ENCODE assay signal across 1 cellular context in genomic region chr17:66791337-66791736, GRCh38.
TF ChIP-seq lines count a peak whose summit lies in the region.

No MANE protein-coding gene starts in this region.

TF ChIP-seq in IMR-90, 13 proteins besides CTCF, POLR2A, EP300 and RAD21:
- TF ChIP-seq BHLHE40 (IDR thresholded peaks at IDR 0.05; ENCODE audit: low read depth, low read length), result no peak
- TF ChIP-seq RFX5 (IDR thresholded peaks at IDR 0.05; ENCODE audit: low read depth, low read length), result no peak
- TF ChIP-seq MXI1 (IDR thresholded peaks at IDR 0.05; ENCODE audit: borderline replicate concordance, low read depth, low read length), result no peak
- TF ChIP-seq USF2 (IDR thresholded peaks at IDR 0.05; ENCODE audit: low read depth, low read length), result no peak
- no peak for TF ChIP-seq FOS (IDR thresholded peaks at IDR 0.05; ENCODE audit: low read depth, low read length)
- TF ChIP-seq NFE2L2 (IDR thresholded peaks at IDR 0.05; ENCODE audit: low read depth, low read length), result no peak
